ENCODE assay signal across 23 cellular contexts in the genomic region with DNA sequence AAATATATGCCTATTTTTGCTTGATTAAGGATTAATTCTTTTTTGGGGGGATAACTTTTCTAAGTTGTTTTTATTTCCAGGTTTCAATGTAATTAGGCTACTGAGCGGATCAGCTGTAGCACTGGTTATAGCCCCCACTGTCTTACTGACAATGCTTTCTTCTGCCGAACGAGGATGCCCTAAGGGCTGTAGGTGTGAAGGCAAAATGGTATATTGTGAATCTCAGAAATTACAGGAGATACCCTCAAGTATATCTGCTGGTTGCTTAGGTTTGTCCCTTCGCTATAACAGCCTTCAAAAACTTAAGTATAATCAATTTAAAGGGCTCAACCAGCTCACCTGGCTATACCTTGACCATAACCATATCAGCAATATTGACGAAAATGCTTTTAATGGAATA. TPM values are rescaled to one million over a fixed set of nuclear protein-coding genes. Genes with fewer than 3 reads are reported as not detected.
"Had no signal": no experiment of that assay in that cellular context is flagged by ENCODE, and none has a peak within 500 bp of the region (broad histone marks: within the 10 kb centered on the region; RNA-seq: fewer than 3 reads in every experiment).

No MANE protein-coding gene starts in this region.

- DNase-seq: activated CD4-positive, alpha-beta T cell treated with anti-CD3 and anti-CD28 coated beads, Interleukin-2, amount 10 ng/mL, durations not matched to agents 24 days and 14 days; activated CD4-positive, CD25-positive, alpha-beta regulatory T cell; activated CD8-positive, alpha-beta T cell treated with anti-CD3 and anti-CD28 coated beads for 36 hours; activated effector memory CD4-positive, alpha-beta T cell treated with Interleukin-2 at 50 U/mL for 16 hours; activated naive CD4-positive, alpha-beta T cell treated with anti-CD3 and anti-CD28 coated beads, Interleukin-2, amount 10 ng/mL, durations not matched to agents 7 days and 5 days; activated T-cell treated with anti-CD3 and anti-CD28 coated beads, Interleukin-2, amount 50 U/mL, for 24 hours; erythroblast; foreskin melanocyte; glutamatergic neuron; kidney glomerular epithelial cell; left ventricle myocardium inferior; mammary epithelial cell; pancreas; right lobe of liver; SK-N-SH; stimulated activated CD4-positive, alpha-beta T cell treated with anti-CD3 and anti-CD28 coated beads, Interleukin-4, amount 100 ng/mL, for 1 hour; stomach; T-cell; testis; upper lobe of left lung had no signal

- H3K4me3 Mint-ChIP-seq: activated CD4-positive, alpha-beta T cell treated with anti-CD3 and anti-CD28 coated beads, Interleukin-2, amount 10 ng/mL, durations not matched to agents 24 days and 14 days; activated CD8-positive, alpha-beta T cell treated with anti-CD3 and anti-CD28 coated beads for 36 hours; activated naive CD4-positive, alpha-beta T cell treated with anti-CD3 and anti-CD28 coated beads, Interleukin-2, amount 10 ng/mL, durations not matched to agents 7 days and 5 days; activated T-cell treated with anti-CD3 and anti-CD28 coated beads, Interleukin-2, amount 50 U/mL, for 24 hours; T-cell had no signal

- H3K9ac ChIP-seq: SK-N-SH had no signal

- H3K4me3 ChIP-seq: left ventricle myocardium inferior, pancreas, upper lobe of left lung had no signal

- H3K36me3 Mint-ChIP-seq: activated naive CD4-positive, alpha-beta T cell treated with anti-CD3 and anti-CD28 coated beads, Interleukin-2, amount 10 ng/mL, durations not matched to agents 7 days and 5 days; T-cell had no signal

- H3K9me3 Mint-ChIP-seq: activated CD4-positive, alpha-beta T cell treated with anti-CD3 and anti-CD28 coated beads, Interleukin-2, amount 10 ng/mL, durations not matched to agents 24 days and 14 days; activated CD8-positive, alpha-beta T cell treated with anti-CD3 and anti-CD28 coated beads for 36 hours; activated naive CD4-positive, alpha-beta T cell treated with anti-CD3 and anti-CD28 coated beads, Interleukin-2, amount 10 ng/mL, durations not matched to agents 7 days and 5 days; activated T-cell treated with anti-CD3 and anti-CD28 coated beads, Interleukin-2, amount 50 U/mL, for 24 hours; T-cell had no signal

- H3K27me3 ChIP-seq: testis had no signal

- H3K27ac ChIP-seq: left ventricle myocardium inferior, pancreas, right lobe of liver, stomach, testis, upper lobe of left lung had no signal

- ATAC-seq: activated CD8-positive, alpha-beta T cell treated with anti-CD3 and anti-CD28 coated beads for 36 hours; pancreas; right lobe of liver; T-cell had no signal

- H3K36me3 ChIP-seq: left ventricle myocardium inferior, pancreas, right lobe of liver, stomach, upper lobe of left lung had no signal

- H3K4me1 Mint-ChIP-seq: activated naive CD4-positive, alpha-beta T cell treated with anti-CD3 and anti-CD28 coated beads, Interleukin-2, amount 10 ng/mL, durations not matched to agents 7 days and 5 days had no signal

- H3K27ac Mint-ChIP-seq: activated CD4-positive, alpha-beta T cell treated with anti-CD3 and anti-CD28 coated beads, Interleukin-2, amount 10 ng/mL, durations not matched to agents 24 days and 14 days; activated CD8-positive, alpha-beta T cell treated with anti-CD3 and anti-CD28 coated beads for 36 hours; activated naive CD4-positive, alpha-beta T cell treated with anti-CD3 and anti-CD28 coated beads, Interleukin-2, amount 10 ng/mL, durations not matched to agents 7 days and 5 days; activated T-cell treated with anti-CD3 and anti-CD28 coated beads, Interleukin-2, amount 50 U/mL, for 24 hours; T-cell had no signal

- H3K9me3 ChIP-seq: left ventricle myocardium inferior, pancreas, right lobe of liver, SK-N-SH, stomach, testis, upper lobe of left lung had no signal

RNA-seq across cellular contexts. Expression of gene LRRTM3, which starts 1.0 kb away (rescaled TPM):
- total RNA-seq: activated CD4-positive, alpha-beta T cell treated with anti-CD3 and anti-CD28 coated beads, Interleukin-2, amount 10 ng/mL, durations not matched to agents 24 days and 14 days; activated CD8-positive, alpha-beta T cell treated with anti-CD3 and anti-CD28 coated beads for 36 hours; bronchial epithelial cell; left ventricle myocardium inferior; mammary epithelial cell; pulmonary artery endothelial cell; right lobe of liver; smooth muscle cell; T-cell; upper lobe of left lung had no signal
